8 cellular contexts compared by ENCODE assay signal in the genomic region with DNA sequence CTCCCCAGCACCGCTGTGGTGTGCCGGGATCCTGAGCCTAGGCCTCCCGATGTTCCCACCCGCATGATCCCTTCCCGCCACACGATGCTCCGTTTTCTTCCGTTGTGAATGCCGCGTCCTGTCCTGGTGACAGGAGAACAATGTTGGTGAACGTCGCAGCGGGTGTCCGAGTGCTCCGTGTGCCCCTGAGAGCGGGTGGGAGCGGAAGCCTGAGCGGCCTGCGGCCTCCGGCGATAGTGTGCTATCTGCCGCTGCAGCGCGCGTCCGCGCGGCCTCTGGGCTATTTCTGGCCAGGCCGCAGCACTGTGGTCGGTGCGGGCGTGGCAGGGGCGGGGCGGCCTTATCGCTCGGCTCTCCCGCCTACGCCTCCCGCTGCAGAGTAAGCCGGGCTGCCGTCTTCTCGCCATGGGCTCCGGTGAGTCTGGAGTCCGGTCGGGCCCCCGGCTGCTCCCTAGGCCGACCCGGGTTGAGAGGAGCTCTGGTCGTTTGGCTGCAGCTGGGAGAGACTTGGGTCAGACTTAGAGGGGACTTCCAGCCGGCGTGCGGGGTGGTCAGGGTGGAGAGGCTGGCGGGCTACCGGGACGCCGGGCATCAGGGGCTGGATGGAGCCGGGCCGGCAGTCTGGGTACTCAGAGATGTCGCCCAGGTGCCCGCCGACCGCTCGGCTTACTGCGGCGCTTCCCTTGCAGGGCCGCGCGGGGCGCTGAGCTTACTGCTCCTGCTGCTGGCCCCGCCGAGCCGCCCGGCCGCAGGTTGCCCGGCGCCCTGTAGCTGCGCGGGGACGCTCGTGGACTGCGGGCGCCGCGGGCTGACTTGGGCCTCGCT. TPM values are rescaled to one million over a fixed set of nuclear protein-coding genes. Genes with fewer than 3 reads are reported as not detected.
DNase-seq lines count a peak whose midpoint lies in the region; ATAC-seq and TF ChIP-seq lines count a peak whose summit lies in the region.

A gene (plus strand): TSS at position 375 of the 825 bp plus-strand sequence. CDS start 31 bp downstream, at position 406.

- TF ChIP-seq POLR2A in breast epithelium (IDR thresholded peaks at IDR 0.05) = no peak

- dilution Hi-C loops in mammary epithelial cell (cut with HindIII; ENCODE audit: low sequenced_read_pairs) = no loop called here

- H3K4me2 ChIP-seq in mammary epithelial cell (ENCODE audit: insufficient read depth, low read depth, low read length) = no peak within 1 kb of the TSS

- peaks cover 8% of the 10 kb centered on the region for H3K4me1 Mint-ChIP-seq in activated naive CD8-positive, alpha-beta T cell treated with anti-CD3 and anti-CD28 coated beads, Interleukin-2, amount 50 U/mL, for 24 hours
- no peaks in the 10 kb centered on the region for H3K4me1 Mint-ChIP-seq in type B pancreatic cell (ENCODE audit: unreplicated experiment)

- no peaks in the 10 kb centered on the region for H4K20me1 ChIP-seq in mammary epithelial cell (ENCODE audit: insufficient read depth, low read length)

- peaks cover 43% of the 10 kb centered on the region for H3K27me3 Mint-ChIP-seq in activated naive CD8-positive, alpha-beta T cell treated with anti-CD3 and anti-CD28 coated beads, Interleukin-2, amount 50 U/mL, for 24 hours
- H3K27me3 Mint-ChIP-seq in type B pancreatic cell = peaks cover 78% of the 10 kb centered on the region

- H3K4me1 ChIP-seq in breast epithelium (peaks cover 0 to 6% of the 10 kb centered on the region in 2 donors), mammary epithelial cell (ENCODE audit: insufficient read depth, low read length) (peaks cover 4% of the 10 kb centered on the region), left lung (peaks cover 9 to 27% of the 10 kb centered on the region in 2 donors)

- H3K4me3 ChIP-seq in breast epithelium (peak within 1 kb of the TSS in 2 of 3 donors; percentile 3 to 43), mammary epithelial cell (replicated peaks in 1 of 3; ENCODE audit: insufficient read depth in 1 of 3, low read depth in 2 of 3, low read length in 3 of 3) (no peak within 1 kb of the TSS), left lung (peak within 1 kb of the TSS in 1 of 2 donors; percentile 0)

- BruUV-seq in mammary epithelial cell (replicated peaks; lab: Mats Ljungman, UMichigan) = no TSS peak

- H3K9me3 Mint-ChIP-seq in activated naive CD8-positive, alpha-beta T cell treated with anti-CD3 and anti-CD28 coated beads, Interleukin-2, amount 50 U/mL, for 24 hours = no peaks in the 10 kb centered on the region
- H3K9me3 Mint-ChIP-seq in type B pancreatic cell = no peaks in the 10 kb centered on the region

- TF ChIP-seq CTCF in breast epithelium (IDR thresholded peaks at IDR 0.05) = peak in 1 of 3 donors; percentile 6
- TF ChIP-seq CTCF in mammary epithelial cell (conservative IDR thresholded peaks at IDR 0.05 in 1 of 2, IDR thresholded peaks at IDR 0.05 in 1 of 2; ENCODE audit: extremely low read depth in 1 of 2, insufficient read depth in 1 of 2, low read depth in 1 of 2, low read length in 2 of 2) = no peak
- TF ChIP-seq CTCF in left lung (IDR thresholded peaks at IDR 0.05) = no peak
- TF ChIP-seq CTCF in type B pancreatic cell (conservative IDR thresholded peaks at IDR 0.05) = peak; percentile 12

- DNase-seq in breast epithelium (ENCODE audit: low spot score in 2 of 2) (no peak), mammary epithelial cell (no peak), left lung (no peak), type B pancreatic cell (ENCODE audit: extremely low spot score, unreplicated experiment) (no peak), DMS 273 treated with DMSO at 0.1 percent for 48 hours (lab: John Stamatoyannopoulos, UW) (no peak), NCI-H1436 (lab: John Stamatoyannopoulos, UW) (no peak), sciatic nerve (ENCODE audit: low spot score) (no peak)
- peak; percentile 36 for DNase-seq in activated naive CD8-positive, alpha-beta T cell treated with anti-CD3 and anti-CD28 coated beads, Interleukin-2, amount 50 U/mL, for 24 hours

- intact Hi-C loops in breast epithelium (cut with DNase I; ENCODE audit: low total_unique reads) (no loop called here), mammary epithelial cell (cut with micrococcal nuclease) (no loop called here), left lung (cut with DNase I) (no loop called here), sciatic nerve (cut with DNase I) (no loop called here)

- H3K27ac Mint-ChIP-seq in activated naive CD8-positive, alpha-beta T cell treated with anti-CD3 and anti-CD28 coated beads, Interleukin-2, amount 50 U/mL, for 24 hours = no peak within 1 kb of the TSS
- H3K27ac Mint-ChIP-seq in type B pancreatic cell = no peak within 1 kb of the TSS

- H3K27me3 ChIP-seq in breast epithelium (peaks cover 0 to 2% of the 10 kb centered on the region in 2 donors), mammary epithelial cell (ENCODE audit: insufficient read depth, low read length) (no peaks in the 10 kb centered on the region), left lung (peaks cover 24 to 73% of the 10 kb centered on the region in 2 donors)

- H3K79me2 ChIP-seq in mammary epithelial cell (ENCODE audit: insufficient read depth, low read length) = no peaks in the 10 kb centered on the region

- 99% methylated on average over 35 of the region's 85 CpGs for whole genome bisulfite sequencing in mammary epithelial cell (ENCODE audit: low coverage, missing lambda C conversion rate)

- no peaks in the 10 kb centered on the region for H3K36me3 ChIP-seq in breast epithelium
- H3K36me3 ChIP-seq in mammary epithelial cell (ENCODE audit: insufficient read depth, low read length) = no peaks in the 10 kb centered on the region
- H3K36me3 ChIP-seq in left lung = peaks cover 0 to 26% of the 10 kb centered on the region in 2 donors

- peak; percentile 44 for ATAC-seq in activated naive CD8-positive, alpha-beta T cell treated with anti-CD3 and anti-CD28 coated beads, Interleukin-2, amount 50 U/mL, for 24 hours
- ATAC-seq in left lung (peak; percentile 77), sciatic nerve (no peak)

- in situ Hi-C loops in mammary epithelial cell (cut with MboI; ENCODE audit: low sequenced_read_pairs in 2 of 2) = no loop called here

- H3K4me3 Mint-ChIP-seq in activated naive CD8-positive, alpha-beta T cell treated with anti-CD3 and anti-CD28 coated beads, Interleukin-2, amount 50 U/mL, for 24 hours = no peak within 1 kb of the TSS
- peak within 1 kb of the TSS; percentile 70 for H3K4me3 Mint-ChIP-seq in type B pancreatic cell

- H3K36me3 Mint-ChIP-seq in activated naive CD8-positive, alpha-beta T cell treated with anti-CD3 and anti-CD28 coated beads, Interleukin-2, amount 50 U/mL, for 24 hours (ENCODE audit: low read depth) = no peaks in the 10 kb centered on the region
- peaks cover 17% of the 10 kb centered on the region for H3K36me3 Mint-ChIP-seq in type B pancreatic cell

- H3K9me3 ChIP-seq in breast epithelium (no peaks in the 10 kb centered on the region), mammary epithelial cell (replicated peaks; ENCODE audit: insufficient read depth, low read length) (peaks cover 2% of the 10 kb centered on the region), left lung (no peaks in the 10 kb centered on the region)

- CTCF ChIA-PET in mammary epithelial cell (lab: Charles Lee; ENCODE audit: low non-redundant PET) = no interaction called here

- H3K9ac ChIP-seq in mammary epithelial cell (ENCODE audit: insufficient read depth, low read length) = no peak within 1 kb of the TSS

- no peak within 1 kb of the TSS for H2AFZ ChIP-seq in mammary epithelial cell (ENCODE audit: low read depth, low read length)

- H3K27ac ChIP-seq in breast epithelium (no peak within 1 kb of the TSS), mammary epithelial cell (ENCODE audit: insufficient read depth, low read depth, low read length) (no peak within 1 kb of the TSS), left lung (no peak within 1 kb of the TSS)

RNA-seq across cellular contexts. Expression of the gene that starts here (rescaled TPM):
- total RNA-seq in breast epithelium (1 to 10 TPM; 1.3 to 6.2 (median 2.9) TPM), mammary epithelial cell (1 to 10 TPM in 1 of 2 donors, under 1 TPM in 1; 0.21 to 1.5 TPM), left lung (1 to 10 TPM in 1 of 2 donors, not detected in 1; 3.6 TPM), type B pancreatic cell (ENCODE audit: low replicate concordance) (1.9 and 2.4 TPM in 2 replicates), sciatic nerve (4.1 TPM)
- 0.76 TPM for polyA plus RNA-seq in mammary epithelial cell
- polyA minus RNA-seq in mammary epithelial cell = not detected

Comparison
In these comparisons a context has a peak if more than half of its experiments do, and no peak if none do; other contexts are left out.
1. H3K4me3 ChIP-seq: peak in breast epithelium (2 of 3); none in mammary epithelial cell (0 of 3).